Comparison of ENCODE assay signal across 8 cellular contexts in the genomic region with DNA sequence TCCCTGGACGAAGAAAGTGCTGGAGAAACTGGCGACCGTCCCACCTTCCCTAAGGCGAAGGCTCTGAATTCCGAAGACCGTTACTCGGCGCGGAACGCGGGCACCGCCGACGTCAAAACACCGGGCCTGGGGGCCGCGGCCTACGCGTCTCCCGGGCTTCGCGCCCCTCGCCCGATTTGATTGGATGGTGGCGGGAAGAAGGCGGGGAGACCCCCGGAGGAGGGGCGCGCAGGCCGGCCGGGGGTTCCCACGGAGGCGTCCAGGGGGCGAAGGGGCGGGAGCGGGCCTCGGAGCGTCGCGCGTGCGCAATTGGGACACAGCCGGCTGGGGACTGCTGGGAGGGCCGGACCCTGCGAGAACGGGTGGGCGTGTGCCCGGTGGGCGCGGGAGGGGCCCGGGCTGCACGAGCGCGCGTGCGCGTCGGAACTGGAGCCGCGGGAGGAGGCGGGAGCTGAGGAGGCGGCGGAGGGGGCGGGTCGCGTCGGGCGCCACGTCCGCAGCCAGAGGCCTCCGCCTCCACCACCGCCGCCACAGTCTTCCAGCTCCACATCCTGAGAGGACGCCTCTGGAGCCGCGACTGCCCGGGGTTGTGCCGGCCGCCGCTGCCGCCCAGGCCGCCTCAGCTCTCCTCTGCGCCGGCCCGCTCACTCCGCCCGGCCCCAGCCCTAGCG. TPM values are rescaled to one million over a fixed set of nuclear protein-coding genes. Genes with fewer than 3 reads are reported as not detected.
DNase-seq lines count a peak whose midpoint lies in the region; ATAC-seq lines count a peak whose summit lies in the region.

A gene (plus strand): TSS at position 531 of the 671 bp plus-strand sequence. CDS start 11,210 bp downstream, outside the sequence.

- H3K9me3 Mint-ChIP-seq in CD4-positive, alpha-beta memory T cell: peaks cover 0 to 3% (median 0%) of the 10 kb centered on the region in 8 donors

- no peaks in the 10 kb centered on the region for H3K36me3 ChIP-seq in CD4-positive, alpha-beta memory T cell (ENCODE audit: insufficient read depth, low read length)
- no peaks in the 10 kb centered on the region for H3K36me3 ChIP-seq in effector memory CD4-positive, alpha-beta T cell (ENCODE audit: control insufficient read depth, insufficient read depth, low read length)

- H3K36me3 Mint-ChIP-seq in CD4-positive, alpha-beta memory T cell: peaks cover 0 to 16% of the 10 kb centered on the region in 2 donors

- H3K27me3 Mint-ChIP-seq in CD4-positive, alpha-beta memory T cell: no peaks in the 10 kb centered on the region

- H3K27ac Mint-ChIP-seq in CD4-positive, alpha-beta memory T cell: peak within 1 kb of the TSS; percentile 93 to 99 (median 96)

- ATAC-seq in GM19438 (IDR thresholded peaks at IDR 0.05; ENCODE audit: low read depth, unreplicated experiment) (peak; percentile 69), HG03571 (IDR thresholded peaks at IDR 0.05; ENCODE audit: unreplicated experiment) (peak; percentile 76)

- peaks cover 17% of the 10 kb centered on the region for H3K4me1 ChIP-seq in CD4-positive, alpha-beta memory T cell (ENCODE audit: insufficient read depth, low read length)
- peaks cover 8% of the 10 kb centered on the region for H3K4me1 ChIP-seq in effector memory CD4-positive, alpha-beta T cell (ENCODE audit: control insufficient read depth, insufficient read depth, low read length, poor library complexity, severe bottlenecking)

- no peaks in the 10 kb centered on the region for H3K9me3 ChIP-seq in CD4-positive, alpha-beta memory T cell (ENCODE audit: control insufficient read depth in 1 of 2, low read length in 2 of 2)
- H3K9me3 ChIP-seq in effector memory CD4-positive, alpha-beta T cell (ENCODE audit: control insufficient read depth, low read length): no peaks in the 10 kb centered on the region

- peaks cover 20 to 48% (median 25%) of the 10 kb centered on the region in 4 donors for H3K4me1 Mint-ChIP-seq in CD4-positive, alpha-beta memory T cell

- peak within 1 kb of the TSS; percentile 74 to 92 for H3K4me3 ChIP-seq in CD4-positive, alpha-beta memory T cell (ENCODE audit: low read length in 2 of 2)
- H3K4me3 ChIP-seq in effector memory CD4-positive, alpha-beta T cell (ENCODE audit: insufficient read depth, low read depth, low read length, poor library complexity, severe bottlenecking): peak within 1 kb of the TSS; percentile 95

- POLR2A ChIA-PET in CD4-positive, alpha-beta memory T cell (lab: Charles Lee; ENCODE audit: partially characterized antibody): interaction anchor here (0.5 to 3.1 kb wide), 23 partner anchors 9 to 653 kb away, joined by 3 to 33 read pairs (median 5); a partner anchor contains a TSS
- POLR2A ChIA-PET in activated CD8-positive, alpha-beta memory T cell treated with anti-CD3 and anti-CD28 coated beads for 36 hours (lab: Charles Lee): interaction anchor here (0.6 to 2.5 kb wide), 5 partner anchors 29 to 597 kb away, joined by 3 to 11 read pairs (median 5); a partner anchor contains a TSS

- H3K27ac ChIP-seq in CD4-positive, alpha-beta memory T cell (ENCODE audit: low read depth, low read length): peak within 1 kb of the TSS; percentile 76
- peak within 1 kb of the TSS; percentile 86 for H3K27ac ChIP-seq in effector memory CD4-positive, alpha-beta T cell (ENCODE audit: insufficient read depth, low read length, poor library complexity, severe bottlenecking)

- H3K4me3 Mint-ChIP-seq in CD4-positive, alpha-beta memory T cell: peak within 1 kb of the TSS; percentile 92 to 98 (median 96)

- CTCF ChIA-PET in CD4-positive, alpha-beta memory T cell (lab: Charles Lee; ENCODE audit: partially characterized antibody): interaction anchor here (0.7 to 3.5 kb wide), 10 partner anchors 11 to 597 kb away, joined by 3 to 13 read pairs (median 4); a partner anchor contains a TSS
- CTCF ChIA-PET in activated CD8-positive, alpha-beta memory T cell treated with anti-CD3 and anti-CD28 coated beads for 36 hours (lab: Charles Lee): interaction anchor here (1.5 kb wide), 1 partner anchor 12 kb away, joined by 5 read pairs; no protein-coding TSS in a partner anchor

- no peaks in the 10 kb centered on the region for H3K27me3 ChIP-seq in CD4-positive, alpha-beta memory T cell (ENCODE audit: insufficient read depth, low read length)
- no peaks in the 10 kb centered on the region for H3K27me3 ChIP-seq in effector memory CD4-positive, alpha-beta T cell (replicated peaks; ENCODE audit: control insufficient read depth, insufficient read depth, low read length, poor library complexity, severe bottlenecking)

- intact Hi-C loops in CD4-positive, alpha-beta memory T cell (cut with micrococcal nuclease): loop anchor here (1.0 to 10.0 kb wide), 6 partner anchors 32 to 711 kb away; a partner anchor contains a TSS

- DNase-seq in CD4-positive, alpha-beta memory T cell: peak; percentile 89 to 91 (median 90)
- DNase-seq in NCI-H82 (lab: John Stamatoyannopoulos, UW) (peak; percentile 98), medulla oblongata (ENCODE audit: extremely low spot score) (peak; percentile 91)
- DNase-seq in effector memory CD4-positive, alpha-beta T cell: peak; percentile 85 to 89 (median 86)
- DNase-seq in stimulated activated CD4-positive, alpha-beta T cell treated with anti-CD3 and anti-CD28 coated beads, TNF-alpha, amount 100 ng/mL, for 48 hours (ENCODE audit: low read depth in 3 of 3): peak; percentile 75 to 86 (median 83)

RNA-seq across cellular contexts. Expression of the gene that starts here (rescaled TPM):
- 10 to 100 TPM; 31.2 to 32.9 TPM for total RNA-seq in CD4-positive, alpha-beta memory T cell
- polyA plus RNA-seq in CD4-positive, alpha-beta memory T cell: 10 to 100 TPM; 28.4 to 30.1 TPM
- 10 to 100 TPM; 27.3 to 31.2 TPM for total RNA-seq in activated CD8-positive, alpha-beta memory T cell treated with anti-CD3 and anti-CD28 coated beads for 36 hours

Comparison
In these comparisons a context has a peak if more than half of its experiments do, and no peak if none do; other contexts are left out.
1. Peak in every context shown above with its lines: DNase-seq, ATAC-seq, H3K4me3 ChIP-seq and H3K27ac ChIP-seq.